Comparison of ENCODE assay signal across 1 cellular context in the genomic region with DNA sequence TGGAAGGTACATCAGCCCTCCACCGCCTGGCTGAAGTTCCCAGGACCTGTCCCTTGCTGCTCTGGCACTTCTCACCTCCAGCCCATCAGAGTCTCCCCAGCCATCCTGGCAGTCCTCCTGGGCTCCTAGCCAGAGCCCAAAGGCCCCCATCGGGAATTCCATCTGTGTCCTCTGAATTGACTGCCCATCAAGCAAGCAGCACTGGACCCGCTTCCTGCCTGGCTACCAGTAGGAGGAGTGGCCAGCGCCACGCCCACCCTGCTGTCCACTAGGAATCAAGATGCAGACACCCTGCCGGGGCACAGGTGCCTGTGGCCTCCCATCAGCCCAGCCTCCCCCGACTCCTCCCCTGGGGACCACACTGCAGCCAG.
TF ChIP-seq lines count a peak whose summit lies in the region.

No MANE protein-coding gene starts in this region.

TF ChIP-seq in WTC11, 78 proteins besides CTCF, POLR2A, EP300 and RAD21 (continued from another document):
- TF ChIP-seq, protein P1, sequence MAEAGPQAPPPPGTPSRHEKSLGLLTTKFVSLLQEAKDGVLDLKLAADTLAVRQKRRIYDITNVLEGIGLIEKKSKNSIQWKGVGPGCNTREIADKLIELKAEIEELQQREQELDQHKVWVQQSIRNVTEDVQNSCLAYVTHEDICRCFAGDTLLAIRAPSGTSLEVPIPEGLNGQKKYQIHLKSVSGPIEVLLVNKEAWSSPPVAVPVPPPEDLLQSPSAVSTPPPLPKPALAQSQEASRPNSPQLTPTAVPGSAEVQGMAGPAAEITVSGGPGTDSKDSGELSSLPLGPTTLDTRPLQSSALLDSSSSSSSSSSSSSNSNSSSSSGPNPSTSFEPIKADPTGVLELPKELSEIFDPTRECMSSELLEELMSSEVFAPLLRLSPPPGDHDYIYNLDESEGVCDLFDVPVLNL (CRISPR knock-in tag; IDR thresholded peaks at IDR 0.05; ENCODE audit: borderline replicate concordance, low read depth): no peak
- TF ChIP-seq, protein P2, sequence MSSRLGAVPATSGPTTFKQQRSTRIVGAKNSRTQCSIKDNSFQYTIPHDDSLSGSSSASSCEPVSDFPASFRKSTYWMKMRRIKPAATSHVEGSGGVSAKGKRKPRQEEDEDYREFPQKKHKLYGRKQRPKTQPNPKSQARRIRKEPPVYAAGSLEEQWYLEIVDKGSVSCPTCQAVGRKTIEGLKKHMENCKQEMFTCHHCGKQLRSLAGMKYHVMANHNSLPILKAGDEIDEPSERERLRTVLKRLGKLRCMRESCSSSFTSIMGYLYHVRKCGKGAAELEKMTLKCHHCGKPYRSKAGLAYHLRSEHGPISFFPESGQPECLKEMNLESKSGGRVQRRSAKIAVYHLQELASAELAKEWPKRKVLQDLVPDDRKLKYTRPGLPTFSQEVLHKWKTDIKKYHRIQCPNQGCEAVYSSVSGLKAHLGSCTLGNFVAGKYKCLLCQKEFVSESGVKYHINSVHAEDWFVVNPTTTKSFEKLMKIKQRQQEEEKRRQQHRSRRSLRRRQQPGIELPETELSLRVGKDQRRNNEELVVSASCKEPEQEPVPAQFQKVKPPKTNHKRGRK (CRISPR knock-in tag; IDR thresholded peaks at IDR 0.05; ENCODE audit: borderline replicate concordance): no peak
